ENCODE assay signal across 8 cellular contexts in the genomic region with DNA sequence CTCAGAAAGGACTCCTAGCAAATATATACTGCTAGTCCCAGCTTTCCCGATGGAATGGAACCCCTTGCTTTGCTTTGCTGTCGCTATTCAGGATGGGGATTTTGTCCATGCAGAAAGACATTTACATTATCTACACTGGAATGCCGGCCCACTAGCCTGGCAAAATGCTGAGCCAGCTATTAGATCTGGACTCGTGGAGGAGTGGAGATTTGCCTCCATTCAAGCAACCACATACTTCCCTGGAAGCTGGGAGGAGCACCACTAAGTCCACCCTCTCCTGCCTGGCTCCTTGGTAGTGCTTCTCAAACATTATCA. TPM values are rescaled to one million over a fixed set of nuclear protein-coding genes. Genes with fewer than 3 reads are reported as not detected.
DNase-seq lines count a peak whose midpoint lies in the region; ATAC-seq and TF ChIP-seq lines count a peak whose summit lies in the region.

No MANE protein-coding gene starts in this region.

- H3K9me3 ChIP-seq in breast epithelium (no peaks in the 10 kb centered on the region), mononuclear cell (ENCODE audit: low read depth, low read length) (no peaks in the 10 kb centered on the region), upper lobe of left lung (no peaks in the 10 kb centered on the region), MG63 (no peaks in the 10 kb centered on the region)

- no peaks in the 10 kb centered on the region for H3K9me3 Mint-ChIP-seq in MCF 10A (ENCODE audit: unreplicated experiment)
- no peaks in the 10 kb centered on the region for H3K9me3 Mint-ChIP-seq in activated T-helper 1 cell treated with anti-CD3 and anti-CD28 coated beads, Interleukin-12 subunit alpha, Interleukin-12 subunit beta, Interleukin-2, Interleukin-4 antibody, amounts not matched to agents 30 ng/mL and 10 ng/mL and 1 ng/mL, durations not matched to agents 14 hours and 24 hours and 36 hours

- TF ChIP-seq EP300 in upper lobe of left lung (IDR thresholded peaks at IDR 0.05) = no peak

- intact Hi-C loops in breast epithelium (cut with DNase I; ENCODE audit: low total_unique reads) (no loop called here), MCF 10A (cut with micrococcal nuclease) (no loop called here)
- intact Hi-C loops in activated T-helper 1 cell treated with anti-CD3 and anti-CD28 coated beads, Interleukin-12 subunit alpha, Interleukin-12 subunit beta, Interleukin-2, Interleukin-4 antibody, amounts not matched to agents 30 ng/mL and 10 ng/mL and 1 ng/mL, durations not matched to agents 14 hours and 24 hours and 36 hours (cut with micrococcal nuclease) = no loop called here

- ATAC-seq in upper lobe of left lung (ENCODE audit: low FRiP score in 2 of 2) (no peak), GM18520 (IDR thresholded peaks at IDR 0.05; ENCODE audit: unreplicated experiment) (no peak)

- H3K36me3 ChIP-seq in breast epithelium = no peaks in the 10 kb centered on the region
- H3K36me3 ChIP-seq in upper lobe of left lung = no peaks in the 10 kb centered on the region
- H3K36me3 ChIP-seq in MG63 = no peaks in the 10 kb centered on the region

- no peak overlapping the region for H3K4me3 Mint-ChIP-seq in MCF 10A (ENCODE audit: unreplicated experiment)
- H3K4me3 Mint-ChIP-seq in activated T-helper 1 cell treated with anti-CD3 and anti-CD28 coated beads, Interleukin-12 subunit alpha, Interleukin-12 subunit beta, Interleukin-2, Interleukin-4 antibody, amounts not matched to agents 30 ng/mL and 10 ng/mL and 1 ng/mL, durations not matched to agents 14 hours and 24 hours and 36 hours = peak overlapping the region; percentile 19

- H3K27me3 ChIP-seq in breast epithelium (peaks cover 0 to 14% of the 10 kb centered on the region in 2 donors), mononuclear cell (ENCODE audit: insufficient read depth, low read length) (no peaks in the 10 kb centered on the region), upper lobe of left lung (no peaks in the 10 kb centered on the region), MG63 (no peaks in the 10 kb centered on the region)

- no peak overlapping the region for H3K27ac Mint-ChIP-seq in MCF 10A (ENCODE audit: low read depth, unreplicated experiment)
- no peak overlapping the region for H3K27ac Mint-ChIP-seq in activated T-helper 1 cell treated with anti-CD3 and anti-CD28 coated beads, Interleukin-12 subunit alpha, Interleukin-12 subunit beta, Interleukin-2, Interleukin-4 antibody, amounts not matched to agents 30 ng/mL and 10 ng/mL and 1 ng/mL, durations not matched to agents 14 hours and 24 hours and 36 hours

- POLR2A ChIA-PET in MCF 10A (lab: Yijun Ruan, JAX) = interaction anchor here (0.5 to 0.6 kb wide), 2 partner anchors 324 to 489 kb away, joined by 3 to 4 read pairs; no protein-coding TSS in a partner anchor

- no peaks in the 10 kb centered on the region for H3K36me3 Mint-ChIP-seq in MCF 10A (ENCODE audit: insufficient read depth, unreplicated experiment)
- peaks cover 3% of the 10 kb centered on the region for H3K36me3 Mint-ChIP-seq in activated T-helper 1 cell treated with anti-CD3 and anti-CD28 coated beads, Interleukin-12 subunit alpha, Interleukin-12 subunit beta, Interleukin-2, Interleukin-4 antibody, amounts not matched to agents 30 ng/mL and 10 ng/mL and 1 ng/mL, durations not matched to agents 14 hours and 24 hours and 36 hours (ENCODE audit: low read depth)

- H3K4me1 ChIP-seq in breast epithelium = no peaks in the 10 kb centered on the region
- H3K4me1 ChIP-seq in mononuclear cell (ENCODE audit: insufficient read depth, low read length) = peaks cover 18% of the 10 kb centered on the region
- peaks cover 0 to 5% (median 4%) of the 10 kb centered on the region in 4 donors for H3K4me1 ChIP-seq in upper lobe of left lung

- CTCF ChIA-PET in MCF 10A (lab: Yijun Ruan, JAX) = interaction anchor here (0.6 to 3.2 kb wide), 5 partner anchors 24 to 1200 kb away, joined by 3 to 10 read pairs (median 4); partner anchors contain the start of gene APLN

- H3K4me3 ChIP-seq in breast epithelium (peak overlapping the region; percentile 31 to 62 (median 47)), mononuclear cell (ENCODE audit: low read length) (peak overlapping the region; percentile 36), upper lobe of left lung (peak overlapping the region in 3 of 4 donors; percentile 39 to 53 (median 51)), MG63 (no peak overlapping the region; the same call in 1 of the 2 replicates)

- TF ChIP-seq POLR2A in breast epithelium (IDR thresholded peaks at IDR 0.05) (no peak), upper lobe of left lung (IDR thresholded peaks at IDR 0.05) (no peak)

- peaks cover 33% of the 10 kb centered on the region for H3K27me3 Mint-ChIP-seq in MCF 10A (ENCODE audit: insufficient read depth, unreplicated experiment)
- peaks cover 15% of the 10 kb centered on the region for H3K27me3 Mint-ChIP-seq in activated T-helper 1 cell treated with anti-CD3 and anti-CD28 coated beads, Interleukin-12 subunit alpha, Interleukin-12 subunit beta, Interleukin-2, Interleukin-4 antibody, amounts not matched to agents 30 ng/mL and 10 ng/mL and 1 ng/mL, durations not matched to agents 14 hours and 24 hours and 36 hours (ENCODE audit: insufficient read depth)

- H3K4me1 Mint-ChIP-seq in MCF 10A (ENCODE audit: insufficient read depth, unreplicated experiment) = no peaks in the 10 kb centered on the region
- H3K4me1 Mint-ChIP-seq in activated T-helper 1 cell treated with anti-CD3 and anti-CD28 coated beads, Interleukin-12 subunit alpha, Interleukin-12 subunit beta, Interleukin-2, Interleukin-4 antibody, amounts not matched to agents 30 ng/mL and 10 ng/mL and 1 ng/mL, durations not matched to agents 14 hours and 24 hours and 36 hours (ENCODE audit: low read depth) = no peaks in the 10 kb centered on the region

- WGBS in upper lobe of left lung, 2 donors = 0 to 51% methylated on average over 1 to 4 of the region's 4 CpGs

- H3K27ac ChIP-seq in breast epithelium = peak overlapping the region; percentile 84
- peak overlapping the region; percentile 73 to 84 (median 80) for H3K27ac ChIP-seq in upper lobe of left lung

- TF ChIP-seq CTCF in breast epithelium (IDR thresholded peaks at IDR 0.05) (no peak), MCF 10A (IDR thresholded peaks at IDR 0.05; ENCODE audit: unreplicated experiment) (no peak), upper lobe of left lung (IDR thresholded peaks at IDR 0.05) (no peak)

- BruUV-seq in MCF 10A (replicated peaks; lab: Mats Ljungman, UMichigan) = no TSS peak

- DNase-seq in breast epithelium (ENCODE audit: low spot score in 2 of 2) (no peak), MCF 10A (ENCODE audit: unreplicated experiment) (no peak), upper lobe of left lung (no peak), MG63 (no peak), RPMI8226 (no peak)
- DNase-seq in activated T-helper 1 cell treated with anti-CD3 and anti-CD28 coated beads, Interleukin-12 subunit alpha, Interleukin-12 subunit beta, Interleukin-2, Interleukin-4 antibody, amounts not matched to agents 30 ng/mL and 10 ng/mL and 1 ng/mL, durations not matched to agents 14 hours and 24 hours and 36 hours (ENCODE audit: low spot score) = no peak

RNA-seq across cellular contexts. Expression of gene APLN, which starts 24.1 kb away (rescaled TPM):
- 1 to 10 TPM in 2 of 3 donors, under 1 TPM in 1; 0.16 to 5.9 (median 4.5) TPM for total RNA-seq in breast epithelium
- not detected in 2 replicates for total RNA-seq in MCF 10A (2022)
- 0.12 and 0.26 TPM in 2 replicates for total RNA-seq in activated T-helper 1 cell treated with anti-CD3 and anti-CD28 coated beads, Interleukin-12 subunit alpha, Interleukin-12 subunit beta, Interleukin-2, Interleukin-4 antibody, amounts not matched to agents 30 ng/mL and 10 ng/mL and 1 ng/mL, durations not matched to agents 14 hours and 24 hours and 36 hours
- total RNA-seq in mononuclear cell = not detected
- total RNA-seq in upper lobe of left lung = 10 to 100 TPM in 1 of 6 donors, 1 to 10 TPM in 3, under 1 TPM in 1, not detected in 1; 0.49 to 14.2 (median 1.7) TPM
- total RNA-seq in MG63 (2014; rRNA removed; shearing (Covaris generic); ENCODE audit: low replicate concordance) = 1.4 and 7.2 TPM in 2 replicates

RNA-seq across cellular contexts. Expression of gene XPNPEP2, which starts 59.9 kb away (rescaled TPM):
- 10 to 100 TPM in 1 of 3 donors, 1 to 10 TPM in 1, under 1 TPM in 1; 0.44 to 12.8 (median 3.9) TPM for total RNA-seq in breast epithelium
- total RNA-seq in MCF 10A (2022) = not detected in 2 replicates
- total RNA-seq in activated T-helper 1 cell treated with anti-CD3 and anti-CD28 coated beads, Interleukin-12 subunit alpha, Interleukin-12 subunit beta, Interleukin-2, Interleukin-4 antibody, amounts not matched to agents 30 ng/mL and 10 ng/mL and 1 ng/mL, durations not matched to agents 14 hours and 24 hours and 36 hours = 0.16 and 0.24 TPM in 2 replicates
- total RNA-seq in mononuclear cell = 0.31 TPM
- total RNA-seq in upper lobe of left lung = 1 to 10 TPM in 3 of 6 donors, under 1 TPM in 1, not detected in 2; 0.91 to 5.1 (median 2.5) TPM
- total RNA-seq in MG63 (2014; rRNA removed; shearing (Covaris generic); ENCODE audit: low replicate concordance) = not detected in 2 replicates
